Comparison of ENCODE assay signal across 1 cellular context in the genomic region with DNA sequence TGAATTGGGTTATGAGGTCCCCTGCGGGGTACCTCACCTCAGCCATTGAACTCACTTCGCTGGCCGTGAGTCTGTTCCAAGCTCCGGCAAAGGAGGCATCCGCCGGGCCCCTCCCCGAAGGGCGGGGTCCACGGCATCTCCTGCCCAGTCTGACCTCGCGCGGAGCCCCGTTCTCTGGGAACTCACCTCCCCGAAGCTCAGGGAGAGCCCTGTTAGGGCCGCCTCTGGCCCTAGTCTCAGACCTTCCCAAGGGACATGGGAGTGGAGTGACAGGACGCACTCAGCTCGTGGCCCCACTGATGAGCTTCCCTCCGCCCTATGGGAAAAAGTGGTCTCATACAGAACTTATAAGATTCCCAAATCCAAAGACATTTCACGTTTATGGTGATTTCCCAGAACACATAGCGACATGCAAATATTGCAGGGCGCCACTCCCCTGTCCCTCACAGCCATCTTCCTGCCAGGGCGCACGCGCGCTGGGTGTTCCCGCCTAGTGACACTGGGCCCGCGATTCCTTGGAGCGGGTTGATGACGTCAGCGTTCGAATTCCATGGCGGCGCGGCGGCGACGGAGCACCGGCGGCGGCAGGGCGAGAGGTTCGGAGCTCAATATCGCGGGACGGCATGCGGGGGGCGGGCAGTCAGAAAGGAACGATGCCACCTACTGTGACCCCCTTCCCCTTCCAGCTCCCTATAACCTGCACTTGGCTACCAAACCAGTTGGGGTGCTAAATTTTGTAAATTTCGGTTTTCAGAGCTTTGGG.
A peak's percentile ranks its signal among the peaks of the same experiment; 100 is the strongest.
TF ChIP-seq lines count a peak whose summit lies in the region.

A gene with protein sequence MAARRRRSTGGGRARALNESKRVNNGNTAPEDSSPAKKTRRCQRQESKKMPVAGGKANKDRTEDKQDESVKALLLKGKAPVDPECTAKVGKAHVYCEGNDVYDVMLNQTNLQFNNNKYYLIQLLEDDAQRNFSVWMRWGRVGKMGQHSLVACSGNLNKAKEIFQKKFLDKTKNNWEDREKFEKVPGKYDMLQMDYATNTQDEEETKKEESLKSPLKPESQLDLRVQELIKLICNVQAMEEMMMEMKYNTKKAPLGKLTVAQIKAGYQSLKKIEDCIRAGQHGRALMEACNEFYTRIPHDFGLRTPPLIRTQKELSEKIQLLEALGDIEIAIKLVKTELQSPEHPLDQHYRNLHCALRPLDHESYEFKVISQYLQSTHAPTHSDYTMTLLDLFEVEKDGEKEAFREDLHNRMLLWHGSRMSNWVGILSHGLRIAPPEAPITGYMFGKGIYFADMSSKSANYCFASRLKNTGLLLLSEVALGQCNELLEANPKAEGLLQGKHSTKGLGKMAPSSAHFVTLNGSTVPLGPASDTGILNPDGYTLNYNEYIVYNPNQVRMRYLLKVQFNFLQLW (plus strand): TSS at position 544 of the 763 bp plus-strand sequence. CDS start 7 bp downstream, at position 551.

TF ChIP-seq in SK-N-SH, 30 proteins besides CTCF, POLR2A, EP300 and RAD21 (continued from another document):
- peak; percentile 98 for TF ChIP-seq SIN3A (IDR thresholded peaks at IDR 0.05; ENCODE audit: borderline replicate concordance, low read depth, low read length)
- TF ChIP-seq RXRA (IDR thresholded peaks at IDR 0.05; ENCODE audit: borderline replicate concordance, low read depth): peak; percentile 69; the same call in 1 of the 2 replicates
- TF ChIP-seq MXI1 (IDR thresholded peaks at IDR 0.05; ENCODE audit: low read depth, low read length): peak; percentile 98
- no peak for TF ChIP-seq GATA2 (CRISPR knock-in tag; IDR thresholded peaks at IDR 0.05)
- TF ChIP-seq MAX (IDR thresholded peaks at IDR 0.05; ENCODE audit: low read depth): peak; percentile 45
- peak; percentile 99 for TF ChIP-seq POLR2AphosphoS5 (IDR thresholded peaks at IDR 0.05; ENCODE audit: low read depth, low read length)
- TF ChIP-seq JUND (IDR thresholded peaks at IDR 0.05): peak; percentile 27; the same call in 1 of the 2 replicates
- peak; percentile 98 for TF ChIP-seq CHD2 (IDR thresholded peaks at IDR 0.05; ENCODE audit: low read length, partially characterized antibody)
- no peak for TF ChIP-seq GABPA (IDR thresholded peaks at IDR 0.05; ENCODE audit: low read depth)
- peak; percentile 74; the same call in 1 of the 2 replicates for TF ChIP-seq TAF1 (IDR thresholded peaks at IDR 0.05; ENCODE audit: borderline replicate concordance, low read depth, low read length)
